In genomic region chr1:202958544-202959275, GRCh38 we compare ENCODE assay signal across 8 cellular contexts.
DNase-seq lines count a peak whose midpoint lies in the region; ATAC-seq lines count a peak whose summit lies in the region.

No MANE protein-coding gene starts in this region.

- H3K36me3 Mint-ChIP-seq in activated naive CD4-positive, alpha-beta T cell treated with anti-CD3 and anti-CD28 coated beads, Interleukin-2, amount 10 ng/mL, durations not matched to agents 7 days and 5 days = peaks cover 9% of the 10 kb centered on the region
- H3K36me3 Mint-ChIP-seq in stimulated activated naive B cell treated with anti-CD40 and anti-IgM and Interleukin-4, amounts not matched to agents 10 μg/mL and 1 μg/mL and 100 μg/mL, for 72 hours = peaks cover 14 to 35% of the 10 kb centered on the region in 2 donors

- no peaks in the 10 kb centered on the region for H3K27me3 ChIP-seq in iPS-15b (ENCODE audit: control insufficient read depth, insufficient read depth, low read length)

- H3K9ac ChIP-seq in iPS-15b (ENCODE audit: low read depth, low read length) = peak overlapping the region; percentile 71

- CTCF ChIA-PET in activated naive CD4-positive, alpha-beta T cell treated with anti-CD3 and anti-CD28 coated beads, Interleukin-2, amount 10 ng/mL, durations not matched to agents 7 days and 5 days (lab: Charles Lee) = no interaction called here

- peaks cover 4% of the 10 kb centered on the region for H3K36me3 ChIP-seq in iPS-15b (ENCODE audit: control insufficient read depth, insufficient read depth, low read length)

- H3K27ac Mint-ChIP-seq in activated naive CD4-positive, alpha-beta T cell treated with anti-CD3 and anti-CD28 coated beads, Interleukin-2, amount 10 ng/mL, durations not matched to agents 7 days and 5 days = peak overlapping the region; percentile 92
- peak overlapping the region; percentile 95 for H3K27ac Mint-ChIP-seq in stimulated activated naive B cell treated with anti-CD40 and anti-IgM and Interleukin-4, amounts not matched to agents 10 μg/mL and 1 μg/mL and 100 μg/mL, for 72 hours

- no peaks in the 10 kb centered on the region for H3K4me1 ChIP-seq in iPS-15b (ENCODE audit: control insufficient read depth, insufficient read depth, low read length)

- peak; percentile 30 for DNase-seq in CMK (ENCODE audit: low read depth)
- DNase-seq in activated naive CD4-positive, alpha-beta T cell treated with anti-CD3 and anti-CD28 coated beads, Interleukin-2, amount 10 ng/mL, durations not matched to agents 7 days and 5 days = peak; percentile 32
- DNase-seq in stimulated activated naive B cell treated with anti-CD40 and anti-IgM and Interleukin-4, amounts not matched to agents 10 μg/mL and 1 μg/mL and 100 μg/mL, for 72 hours = no peak
- DNase-seq in GM03348 (ENCODE audit: low spot score) = no peak
- no peak for DNase-seq in NCI-H2196 (lab: John Stamatoyannopoulos, UW; ENCODE audit: unreplicated experiment)
- DNase-seq in ecto neural progenitor cell (ENCODE audit: low spot score) = no peak

- no peaks in the 10 kb centered on the region for H3K9me3 ChIP-seq in iPS-15b (ENCODE audit: control insufficient read depth, insufficient read depth, low read length)

- no peaks in the 10 kb centered on the region for H3K27me3 Mint-ChIP-seq in activated naive CD4-positive, alpha-beta T cell treated with anti-CD3 and anti-CD28 coated beads, Interleukin-2, amount 10 ng/mL, durations not matched to agents 7 days and 5 days
- no peaks in the 10 kb centered on the region for H3K27me3 Mint-ChIP-seq in stimulated activated naive B cell treated with anti-CD40 and anti-IgM and Interleukin-4, amounts not matched to agents 10 μg/mL and 1 μg/mL and 100 μg/mL, for 72 hours

- H3K4me3 ChIP-seq in iPS-15b (ENCODE audit: low read depth, low read length) = peak overlapping the region; percentile 96

- no peaks in the 10 kb centered on the region for H3K9me3 Mint-ChIP-seq in activated naive CD4-positive, alpha-beta T cell treated with anti-CD3 and anti-CD28 coated beads, Interleukin-2, amount 10 ng/mL, durations not matched to agents 7 days and 5 days
- H3K9me3 Mint-ChIP-seq in stimulated activated naive B cell treated with anti-CD40 and anti-IgM and Interleukin-4, amounts not matched to agents 10 μg/mL and 1 μg/mL and 100 μg/mL, for 72 hours = no peaks in the 10 kb centered on the region

- peak overlapping the region; percentile 86 for H3K4me3 Mint-ChIP-seq in activated naive CD4-positive, alpha-beta T cell treated with anti-CD3 and anti-CD28 coated beads, Interleukin-2, amount 10 ng/mL, durations not matched to agents 7 days and 5 days
- H3K4me3 Mint-ChIP-seq in stimulated activated naive B cell treated with anti-CD40 and anti-IgM and Interleukin-4, amounts not matched to agents 10 μg/mL and 1 μg/mL and 100 μg/mL, for 72 hours = peak overlapping the region; percentile 82 to 96

- peaks cover 45% of the 10 kb centered on the region for H3K4me1 Mint-ChIP-seq in activated naive CD4-positive, alpha-beta T cell treated with anti-CD3 and anti-CD28 coated beads, Interleukin-2, amount 10 ng/mL, durations not matched to agents 7 days and 5 days
- H3K4me1 Mint-ChIP-seq in stimulated activated naive B cell treated with anti-CD40 and anti-IgM and Interleukin-4, amounts not matched to agents 10 μg/mL and 1 μg/mL and 100 μg/mL, for 72 hours = peaks cover 18 to 33% of the 10 kb centered on the region in 2 donors

- peak; percentile 5 for ATAC-seq in HG03378 (IDR thresholded peaks at IDR 0.05; ENCODE audit: unreplicated experiment)
- peak; percentile 24 to 32 for ATAC-seq in stimulated activated naive B cell treated with anti-CD40 and anti-IgM and Interleukin-4, amounts not matched to agents 10 μg/mL and 1 μg/mL and 100 μg/mL, for 72 hours (replicated peaks)

Comparison
In these comparisons a context has a peak if more than half of its experiments do, and no peak if none do; other contexts are left out.
1. DNase-seq: peak in CMK (single experiment) and activated naive CD4-positive, alpha-beta T cell treated with anti-CD3 and anti-CD28 coated beads, Interleukin-2, amount 10 ng/mL, durations not matched to agents 7 days and 5 days (single experiment); none in stimulated activated naive B cell treated with anti-CD40 and anti-IgM and Interleukin-4, amounts not matched to agents 10 μg/mL and 1 μg/mL and 100 μg/mL, for 72 hours (single experiment), GM03348 (single experiment), NCI-H2196 (single experiment) and ecto neural progenitor cell (single experiment).